2 cellular contexts compared by ENCODE assay signal in genomic region chr9:36969216-36969771, GRCh38.
TF ChIP-seq lines count a peak whose summit lies in the region.

No MANE protein-coding gene starts in this region.

TF ChIP-seq in HEK293, 187 proteins besides CTCF, POLR2A, EP300 and RAD21:
- TF ChIP-seq ZNF394 (tag by site-specific recombination; IDR thresholded peaks at IDR 0.05; ENCODE audit: borderline replicate concordance) (peak; percentile 44; the same call in 1 of the 2 replicates), ZNF830 (tag by site-specific recombination; IDR thresholded peaks at IDR 0.05; ENCODE audit: low read depth) (no peak)

TF ChIP-seq in GM12878, 131 proteins besides CTCF, POLR2A, EP300 and RAD21:
- TF ChIP-seq ATF2 (IDR thresholded peaks at IDR 0.05; ENCODE audit: low read length) = no peak
- TF ChIP-seq MTA2 (IDR thresholded peaks at IDR 0.05; ENCODE audit: low read depth) = no peak
- no peak for TF ChIP-seq BMI1 (IDR thresholded peaks at IDR 0.05; ENCODE audit: borderline replicate concordance)
- no peak for TF ChIP-seq SIX5 (IDR thresholded peaks at IDR 0.05; ENCODE audit: low read depth, low read length, severe bottlenecking)
- TF ChIP-seq MLLT1 (IDR thresholded peaks at IDR 0.05) = no peak
- TF ChIP-seq EZH2 (IDR thresholded peaks at IDR 0.05; ENCODE audit: borderline replicate concordance, control insufficient read depth, low read depth, low read length) = no peak
- no peak for TF ChIP-seq ZBTB4 (CRISPR knock-in tag; IDR thresholded peaks at IDR 0.05)
- TF ChIP-seq TAF1 (IDR thresholded peaks at IDR 0.05; ENCODE audit: borderline replicate concordance, low read depth, low read length) = no peak
- TF ChIP-seq MYC (IDR thresholded peaks at IDR 0.05; ENCODE audit: insufficient read depth, insufficient read length, insufficient replicate concordance, low read length, severe bottlenecking) = no peak
- no peak for TF ChIP-seq IRF5 (IDR thresholded peaks at IDR 0.05; ENCODE audit: borderline replicate concordance)
- TF ChIP-seq ZNF274 (IDR thresholded peaks at IDR 0.05; ENCODE audit: insufficient read depth, insufficient read length) = no peak
- TF ChIP-seq JUNB (IDR thresholded peaks at IDR 0.05) = no peak
- no peak for TF ChIP-seq FOXM1 (IDR thresholded peaks at IDR 0.05; ENCODE audit: low read depth, low read length)
- TF ChIP-seq HDGF (IDR thresholded peaks at IDR 0.05) = no peak
- no peak for TF ChIP-seq RB1 (IDR thresholded peaks at IDR 0.05; ENCODE audit: borderline replicate concordance)
- no peak for TF ChIP-seq ZSCAN29 (IDR thresholded peaks at IDR 0.05)
- TF ChIP-seq MEF2B (IDR thresholded peaks at IDR 0.05; ENCODE audit: partially characterized antibody, poor library complexity, severe bottlenecking) = no peak
